1 cellular context compared by ENCODE assay signal in genomic region chr12:31773223-31773750, GRCh38.
TF ChIP-seq lines count a peak whose summit lies in the region.

No MANE protein-coding gene starts in this region.

TF ChIP-seq in HepG2, 621 proteins besides CTCF, POLR2A, EP300 and RAD21 (continued from another document and continues in another):
- TF ChIP-seq ZNF607 (CRISPR knock-in tag; IDR thresholded peaks at IDR 0.05; ENCODE audit: borderline replicate concordance) (no peak), GRHL1 (CRISPR knock-in tag; conservative IDR thresholded peaks at IDR 0.05) (no peak), ZSCAN5A (CRISPR knock-in tag; IDR thresholded peaks at IDR 0.05; ENCODE audit: borderline replicate concordance) (peak; percentile 64; the same call in 1 of the 2 replicates), ZNF354B (CRISPR knock-in tag; IDR thresholded peaks at IDR 0.05) (peak; percentile 86; the same call in 1 of the 2 replicates), SMAD9 (CRISPR knock-in tag; IDR thresholded peaks at IDR 0.05) (no peak), HOXA7 (CRISPR knock-in tag; IDR thresholded peaks at IDR 0.05) (no peak), ZNF205 (CRISPR knock-in tag; IDR thresholded peaks at IDR 0.05) (no peak), NFE2 (CRISPR knock-in tag; IDR thresholded peaks at IDR 0.05) (no peak), RERE (CRISPR knock-in tag; IDR thresholded peaks at IDR 0.05; ENCODE audit: low read depth) (peak; percentile 87; the same call in 1 of the 2 replicates), ZNF17 (CRISPR knock-in tag; IDR thresholded peaks at IDR 0.05) (no peak), NFKB2 (CRISPR knock-in tag; IDR thresholded peaks at IDR 0.05; ENCODE audit: borderline replicate concordance) (no peak), ZNF362 (CRISPR knock-in tag; IDR thresholded peaks at IDR 0.05; ENCODE audit: borderline replicate concordance) (peak; percentile 100), U2AF1 (optimal IDR thresholded peaks at IDR 0.05; ENCODE audit: low read depth, low read length) (no peak), MAFF (IDR thresholded peaks at IDR 0.05; ENCODE audit: low read depth, low read length) (0 out of 2 replicates have a peak, but pooled peaks have one; percentile 5), KAT2B (IDR thresholded peaks at IDR 0.05; ENCODE audit: borderline replicate concordance, low read depth, low read length) (peak; percentile 70), MLX (CRISPR knock-in tag; IDR thresholded peaks at IDR 0.05) (peak; percentile 83), ETV6 (CRISPR knock-in tag; conservative IDR thresholded peaks at IDR 0.05) (no peak), MEF2D (CRISPR knock-in tag; IDR thresholded peaks at IDR 0.05) (peak; percentile 96), ZNF7 (CRISPR knock-in tag; IDR thresholded peaks at IDR 0.05) (peak; percentile 73; the same call in 1 of the 2 replicates), ZFP41 (CRISPR knock-in tag; IDR thresholded peaks at IDR 0.05; ENCODE audit: borderline replicate concordance) (no peak), KMT2A (CRISPR knock-in tag; IDR thresholded peaks at IDR 0.05) (peak; percentile 58; the same call in 1 of the 2 replicates), ZNF10 (CRISPR knock-in tag; IDR thresholded peaks at IDR 0.05; ENCODE audit: borderline replicate concordance, low read depth) (no peak), ZNF274 (CRISPR knock-in tag; IDR thresholded peaks at IDR 0.05) (no peak), FOXK1 (CRISPR knock-in tag; IDR thresholded peaks at IDR 0.05; ENCODE audit: borderline replicate concordance, low read depth) (peak; percentile 85; the same call in 1 of the 2 replicates), CSRNP1 (CRISPR knock-in tag; IDR thresholded peaks at IDR 0.05) (peak; percentile 78; the same call in 1 of the 2 replicates), SRF (IDR thresholded peaks at IDR 0.05; ENCODE audit: low read depth, low read length) (peak; percentile 98), ZSCAN21 (CRISPR knock-in tag; IDR thresholded peaks at IDR 0.05; ENCODE audit: borderline replicate concordance) (0 out of 2 replicates have a peak, but pooled peaks have one; percentile 25), KLF13 (CRISPR knock-in tag; IDR thresholded peaks at IDR 0.05) (no peak), GATA4 (IDR thresholded peaks at IDR 0.05; ENCODE audit: borderline replicate concordance, low read depth) (peak; percentile 64; the same call in 1 of the 2 replicates), ATF7 (IDR thresholded peaks at IDR 0.05) (no peak), ATF7 (CRISPR knock-in tag; IDR thresholded peaks at IDR 0.05) (peak; percentile 37; the same call in 1 of the 2 replicates), PAXIP1 (CRISPR knock-in tag; conservative IDR thresholded peaks at IDR 0.05) (peak; percentile 99), NR1H2 (CRISPR knock-in tag; IDR thresholded peaks at IDR 0.05; ENCODE audit: borderline replicate concordance, low read depth) (no peak), ZC3H13 (CRISPR knock-in tag; IDR thresholded peaks at IDR 0.05) (no peak), GMEB2 (CRISPR knock-in tag; IDR thresholded peaks at IDR 0.05; ENCODE audit: low read depth) (no peak), NFIC (IDR thresholded peaks at IDR 0.05; ENCODE audit: low read length) (peak; percentile 94), HINFP (CRISPR knock-in tag; IDR thresholded peaks at IDR 0.05; ENCODE audit: low read depth) (no peak), MYC (CRISPR knock-in tag; IDR thresholded peaks at IDR 0.05; ENCODE audit: borderline replicate concordance) (peak; percentile 87), GLI4 (CRISPR knock-in tag; IDR thresholded peaks at IDR 0.05; ENCODE audit: borderline replicate concordance) (no peak), PHF8 (CRISPR knock-in tag; IDR thresholded peaks at IDR 0.05) (no peak), ZNF777 (CRISPR knock-in tag; IDR thresholded peaks at IDR 0.05) (no peak), NR3C1 (CRISPR knock-in tag; IDR thresholded peaks at IDR 0.05) (no peak), AGO1 (IDR thresholded peaks at IDR 0.05; ENCODE audit: low read depth, low read length, poor library complexity, severe bottlenecking) (no peak), CREB3 (CRISPR knock-in tag; IDR thresholded peaks at IDR 0.05) (no peak)
